ENCODE assay signal across 15 cellular contexts in the genomic region with DNA sequence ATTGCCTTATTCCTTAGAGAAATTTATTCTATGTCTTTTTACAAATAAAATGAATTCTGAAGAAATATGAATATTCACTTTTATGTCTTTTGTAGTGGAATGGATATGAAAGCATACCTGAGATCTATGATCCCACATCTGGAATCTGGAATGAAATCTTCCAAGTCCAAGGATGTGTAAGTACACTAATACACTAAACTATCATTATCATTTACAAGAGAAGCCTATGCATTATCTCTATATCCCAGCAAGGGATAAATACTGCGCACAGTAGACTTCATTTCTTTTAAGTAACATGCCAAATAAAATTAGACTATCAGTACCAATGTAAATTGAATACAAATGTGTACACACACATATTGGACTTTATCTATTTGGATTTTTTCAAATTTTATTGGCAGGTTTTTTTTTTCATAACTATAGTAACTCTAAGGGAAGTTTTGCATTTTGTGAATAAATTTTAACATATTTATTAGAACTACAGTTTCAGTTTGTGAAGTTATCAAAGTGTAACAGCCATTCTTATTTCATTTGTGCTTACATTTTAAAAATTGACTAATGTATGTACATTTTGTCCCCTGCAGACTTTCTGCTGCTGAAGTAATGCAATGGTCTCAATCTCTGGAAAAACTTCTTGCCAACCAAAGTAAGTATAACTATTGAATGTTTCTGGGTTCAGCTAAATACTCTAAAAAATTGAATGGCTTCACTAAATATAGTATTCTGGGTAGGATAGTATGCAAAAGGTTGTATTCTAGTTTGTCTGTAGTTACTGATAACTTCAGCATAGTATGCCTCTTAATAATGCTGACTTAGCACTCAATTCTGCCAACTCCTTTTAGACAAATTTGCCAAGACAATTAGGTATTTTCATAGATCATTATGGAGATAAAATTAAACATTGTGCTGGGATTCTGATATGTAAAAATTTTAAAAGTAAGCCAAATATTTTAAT. TPM values are rescaled to one million over a fixed set of nuclear protein-coding genes. Genes with fewer than 3 reads are reported as not detected.
DNase-seq lines count a peak whose midpoint lies in the region; ATAC-seq and TF ChIP-seq lines count a peak whose summit lies in the region.
"Had no signal": no experiment of that assay in that cellular context is flagged by ENCODE, and none has a peak within 500 bp of the region (broad histone marks: within the 10 kb centered on the region; RNA-seq: fewer than 3 reads in every experiment).

No MANE protein-coding gene starts in this region.

- TF ChIP-seq CTCF in left lung (IDR thresholded peaks at IDR 0.05), result no peak

- peaks cover 16% of the 10 kb centered on the region for H3K36me3 Mint-ChIP-seq in stimulated activated naive CD8-positive, alpha-beta T cell treated with anti-CD3 and anti-CD28 coated beads, Interleukin-15, Interleukin-2, amounts not matched to agents 100 ng/mL and 50 ng/mL, for 24 hours (ENCODE audit: low read depth)
- peaks cover 56% of the 10 kb centered on the region for H3K36me3 Mint-ChIP-seq in activated T-helper 17 cell treated with anti-CD3 and anti-CD28 coated beads, Interleukin-2, amount 50 U/mL, for 72 hours (ENCODE audit: low read depth)

- no peaks in the 10 kb centered on the region for H3K27me3 Mint-ChIP-seq in stimulated activated naive CD8-positive, alpha-beta T cell treated with anti-CD3 and anti-CD28 coated beads, Interleukin-15, Interleukin-2, amounts not matched to agents 100 ng/mL and 50 ng/mL, for 24 hours
- H3K27me3 Mint-ChIP-seq in activated T-helper 17 cell treated with anti-CD3 and anti-CD28 coated beads, Interleukin-2, amount 50 U/mL, for 72 hours, result no peaks in the 10 kb centered on the region

- H3K27ac ChIP-seq in mucosa of rectum (ENCODE audit: low read depth in 2 of 2, low read length in 2 of 2) (peak overlapping the region; percentile 45 to 74), left lung (peak overlapping the region in 1 of 2 donors; percentile 39)
- H3K27ac ChIP-seq: coronary artery, gastrocnemius medialis, VCaP had no signal

- intact Hi-C loops in left lung (cut with DNase I), result no loop called here

- no peak for DNase-seq in stimulated activated naive CD8-positive, alpha-beta T cell treated with anti-CD3 and anti-CD28 coated beads, Interleukin-15, Interleukin-2, amounts not matched to agents 100 U/mL and 50 U/mL, for 24 hours
- DNase-seq in SIG-M5 (lab: John Stamatoyannopoulos, UW), result no peak
- DNase-seq in inferior parietal cortex (ENCODE audit: extremely low spot score), result no peak
- DNase-seq in left lung, result no peak
- DNase-seq: HFFc6, kidney glomerular epithelial cell had no signal

- peak overlapping the region; percentile 82 for H3K4me3 Mint-ChIP-seq in stimulated activated naive CD8-positive, alpha-beta T cell treated with anti-CD3 and anti-CD28 coated beads, Interleukin-15, Interleukin-2, amounts not matched to agents 100 ng/mL and 50 ng/mL, for 24 hours
- H3K4me3 Mint-ChIP-seq in activated T-helper 17 cell treated with anti-CD3 and anti-CD28 coated beads, Interleukin-2, amount 50 U/mL, for 72 hours, result peak overlapping the region; percentile 83
- H3K4me3 Mint-ChIP-seq: HFFc6 had no signal

- peaks cover 74% of the 10 kb centered on the region for H3K4me1 Mint-ChIP-seq in stimulated activated naive CD8-positive, alpha-beta T cell treated with anti-CD3 and anti-CD28 coated beads, Interleukin-15, Interleukin-2, amounts not matched to agents 100 ng/mL and 50 ng/mL, for 24 hours (ENCODE audit: low read depth)
- peaks cover 24% of the 10 kb centered on the region for H3K4me1 Mint-ChIP-seq in activated T-helper 17 cell treated with anti-CD3 and anti-CD28 coated beads, Interleukin-2, amount 50 U/mL, for 72 hours

- H3K4me1 ChIP-seq in mucosa of rectum (ENCODE audit: control insufficient read depth in 2 of 2, insufficient read depth in 2 of 2, low read length in 2 of 2) (peaks cover 0 to 6% of the 10 kb centered on the region in 2 donors), left lung (peaks cover 3% of the 10 kb centered on the region in 2 donors)
- H3K4me1 ChIP-seq: gastrocnemius medialis had no signal

- no peaks in the 10 kb centered on the region for H3K9me3 ChIP-seq in mucosa of rectum (ENCODE audit: control insufficient read depth in 2 of 2, low read length in 2 of 2)
- H3K9me3 ChIP-seq in left lung, result no peaks in the 10 kb centered on the region
- H3K9me3 ChIP-seq: gastrocnemius medialis, pancreas had no signal

- H3K9ac ChIP-seq in mucosa of rectum (ENCODE audit: low read depth in 1 of 2, low read length in 2 of 2), result peak overlapping the region in 1 of 2 donors; percentile 33

- H3K27ac Mint-ChIP-seq in stimulated activated naive CD8-positive, alpha-beta T cell treated with anti-CD3 and anti-CD28 coated beads, Interleukin-15, Interleukin-2, amounts not matched to agents 100 ng/mL and 50 ng/mL, for 24 hours, result peak overlapping the region; percentile 61
- peak overlapping the region; percentile 91 for H3K27ac Mint-ChIP-seq in activated T-helper 17 cell treated with anti-CD3 and anti-CD28 coated beads, Interleukin-2, amount 50 U/mL, for 72 hours
- H3K27ac Mint-ChIP-seq: HFFc6 had no signal

- ATAC-seq in stimulated activated naive CD8-positive, alpha-beta T cell treated with anti-CD3 and anti-CD28 coated beads, Interleukin-15, Interleukin-2, amounts not matched to agents 100 U/mL and 50 U/mL, for 24 hours, result no peak
- no peak for ATAC-seq in activated T-helper 17 cell treated with anti-CD3 and anti-CD28 coated beads, Interleukin-2, amount 50 U/mL, for 72 hours (replicated peaks)
- no peak for ATAC-seq in left lung
- ATAC-seq in HG02678 (IDR thresholded peaks at IDR 0.05; ENCODE audit: unreplicated experiment), result no peak
- ATAC-seq: gastrocnemius medialis had no signal

- H3K4me3 ChIP-seq in mucosa of rectum (ENCODE audit: low read length in 2 of 2), result peak overlapping the region; percentile 60
- peak overlapping the region in 1 of 2 donors; percentile 20 for H3K4me3 ChIP-seq in left lung
- H3K4me3 ChIP-seq: gastrocnemius medialis, pancreas had no signal

- H3K9me3 Mint-ChIP-seq in stimulated activated naive CD8-positive, alpha-beta T cell treated with anti-CD3 and anti-CD28 coated beads, Interleukin-15, Interleukin-2, amounts not matched to agents 100 ng/mL and 50 ng/mL, for 24 hours, result no peaks in the 10 kb centered on the region
- no peaks in the 10 kb centered on the region for H3K9me3 Mint-ChIP-seq in activated T-helper 17 cell treated with anti-CD3 and anti-CD28 coated beads, Interleukin-2, amount 50 U/mL, for 72 hours
- H3K9me3 Mint-ChIP-seq: HFFc6 had no signal

- no peaks in the 10 kb centered on the region for H3K27me3 ChIP-seq in mucosa of rectum (ENCODE audit: control insufficient read depth in 2 of 2, insufficient read depth in 2 of 2, low read length in 2 of 2)
- H3K27me3 ChIP-seq in left lung, result no peaks in the 10 kb centered on the region
- H3K27me3 ChIP-seq: gastrocnemius medialis, pancreas had no signal

- H3K36me3 ChIP-seq in mucosa of rectum (ENCODE audit: control insufficient read depth in 2 of 2, insufficient read depth in 2 of 2, low read length in 2 of 2) (no peaks in the 10 kb centered on the region), left lung (no peaks in the 10 kb centered on the region)
- H3K36me3 ChIP-seq: gastrocnemius medialis, pancreas had no signal

RNA-seq across cellular contexts. Expression of a gene that starts 0.9 kb away (rescaled TPM):
- total RNA-seq in activated T-helper 17 cell treated with anti-CD3 and anti-CD28 coated beads, Interleukin-2, amount 50 U/mL, for 72 hours, result 100 to 1,000 TPM in 1 of 2 donors, 10 to 100 TPM in 1; 64.7 to 151 TPM
- total RNA-seq in left lung, result 10 to 100 TPM in 1 of 2 donors, 1 to 10 TPM in 1; 7.9 to 32.3 TPM
- total RNA-seq: HFFc6 had no signal

RNA-seq across cellular contexts. Expression of a gene that starts 59.5 kb away (rescaled TPM):
- total RNA-seq in activated T-helper 17 cell treated with anti-CD3 and anti-CD28 coated beads, Interleukin-2, amount 50 U/mL, for 72 hours, result under 1 TPM in 1 of 2 donors, not detected in 1; 0.19 TPM
- 1 to 10 TPM in 1 of 2 donors, under 1 TPM in 1; 0.81 to 1.4 TPM for total RNA-seq in left lung
- total RNA-seq: gastrocnemius medialis, HFFc6, Right ventricle myocardium inferior had no signal
